9 cellular contexts compared by ENCODE assay signal in genomic region chr3:44992555-44993470, GRCh38. TPM values are rescaled to one million over a fixed set of nuclear protein-coding genes. Genes with fewer than 3 reads are reported as not detected.
DNase-seq lines count a peak whose midpoint lies in the region; ATAC-seq, FAIRE-seq and TF ChIP-seq lines count a peak whose summit lies in the region.
"Had no signal": no experiment of that assay in that cellular context is flagged by ENCODE, and none has a peak within 500 bp of the region (broad histone marks: within the 10 kb centered on the region; RNA-seq: fewer than 3 reads in every experiment).

No MANE protein-coding gene starts in this region.

- H3K9ac ChIP-seq in Karpas-422 (ENCODE audit: low read length) = no peak overlapping the region

- peak overlapping the region in 5 of 10 donors; percentile 32 to 57 (median 41) for H3K27ac Mint-ChIP-seq in naive thymus-derived CD8-positive, alpha-beta T cell

- no peaks in the 10 kb centered on the region for H3K27me3 Mint-ChIP-seq in naive thymus-derived CD8-positive, alpha-beta T cell
- H3K27me3 Mint-ChIP-seq: naive B cell had no signal

- H3K4me2 ChIP-seq in Karpas-422 (ENCODE audit: low read depth, low read length, poor library complexity, severe bottlenecking) = no peak overlapping the region

- no peaks in the 10 kb centered on the region for H3K9me3 ChIP-seq in Karpas-422 (ENCODE audit: low read length)

- H3K36me3 Mint-ChIP-seq in naive thymus-derived CD8-positive, alpha-beta T cell = peaks cover 0 to 73% (median 9%) of the 10 kb centered on the region in 3 donors

- ATAC-seq in naive thymus-derived CD8-positive, alpha-beta T cell = peak; percentile 35 to 57

- peaks cover 68% of the 10 kb centered on the region for H3K36me3 ChIP-seq in Karpas-422 (ENCODE audit: insufficient read depth, low read length)
- peaks cover 15% of the 10 kb centered on the region for H3K36me3 ChIP-seq in bronchial epithelial cell (ENCODE audit: control insufficient read depth, insufficient read depth, low read length)

- peak; percentile 55 for FAIRE-seq in bronchial epithelial cell (lab: Jason Lieb, UNC)

- peaks cover 28 to 77% (median 61%) of the 10 kb centered on the region in 4 donors for H3K4me1 Mint-ChIP-seq in naive thymus-derived CD8-positive, alpha-beta T cell

- no peak overlapping the region for H3K4me3 Mint-ChIP-seq in naive thymus-derived CD8-positive, alpha-beta T cell
- H3K4me3 Mint-ChIP-seq: naive B cell had no signal

- DNase-seq in EH (ENCODE audit: low read depth) (peak; percentile 29), Karpas-422 (peak; percentile 64), bronchial epithelial cell (ENCODE audit: low read depth) (peak; percentile 98), NCI-H2171 (lab: John Stamatoyannopoulos, UW) (no peak), NCI-H146 treated with DMSO at 0.1 percent for 48 hours (lab: John Stamatoyannopoulos, UW; ENCODE audit: unreplicated experiment) (no peak), NCI-H774 (lab: John Stamatoyannopoulos, UW) (no peak), GF-D8 (lab: John Stamatoyannopoulos, UW) (no peak)
- peak in 1 of 10 donors; percentile 13 for DNase-seq in naive thymus-derived CD8-positive, alpha-beta T cell
- DNase-seq: naive B cell had no signal

- peaks cover 15% of the 10 kb centered on the region for H4K20me1 ChIP-seq in Karpas-422 (ENCODE audit: insufficient read depth, low read depth, low read length)

- H3K27me3 ChIP-seq in Karpas-422 (ENCODE audit: low read length) (no peaks in the 10 kb centered on the region), bronchial epithelial cell (ENCODE audit: control insufficient read depth, insufficient read depth, low read length) (no peaks in the 10 kb centered on the region)

- no peak overlapping the region for H2AFZ ChIP-seq in Karpas-422 (ENCODE audit: low read length)

- POLR2A ChIA-PET in naive thymus-derived CD8-positive, alpha-beta T cell (lab: Charles Lee) = interaction anchor here (2.2 kb wide), 1 partner anchor 16 kb away, joined by 5 read pairs; the partner anchor contains the start of genes EXOSC7 and ZDHHC3

- no peaks in the 10 kb centered on the region for H3K9me2 ChIP-seq in Karpas-422 (replicated peaks; ENCODE audit: insufficient read depth, low read length)

- H3K27ac ChIP-seq in Karpas-422 (ENCODE audit: low read length) = no peak overlapping the region

- no peaks in the 10 kb centered on the region for H3K9me3 Mint-ChIP-seq in naive thymus-derived CD8-positive, alpha-beta T cell
- H3K9me3 Mint-ChIP-seq: naive B cell had no signal

- peak; percentile 84 for TF ChIP-seq CTCF in bronchial epithelial cell (IDR thresholded peaks at IDR 0.05; ENCODE audit: insufficient read depth, low read length, severe bottlenecking)

- peaks cover 1% of the 10 kb centered on the region for H3K4me1 ChIP-seq in Karpas-422 (ENCODE audit: low read length)

- H3K4me3 ChIP-seq in Karpas-422 (ENCODE audit: low read length) (no peak overlapping the region), bronchial epithelial cell (ENCODE audit: low read depth, low read length) (no peak overlapping the region)

- peaks cover 92% of the 10 kb centered on the region for H3K79me2 ChIP-seq in Karpas-422 (ENCODE audit: low read length)

RNA-seq across cellular contexts. Expression of gene EXOSC7, which starts 16.8 kb away (rescaled TPM):
- total RNA-seq in Karpas-422 (2014; rRNA removed; shearing (Covaris generic); ENCODE audit: low replicate concordance) = 67.1 and 78.6 TPM in 2 replicates
- 60.0 and 70.3 TPM in 2 replicates for total RNA-seq in bronchial epithelial cell
- total RNA-seq in naive thymus-derived CD8-positive, alpha-beta T cell = 10 to 100 TPM; 46.7 to 55.4 TPM
- polyA plus RNA-seq in naive thymus-derived CD8-positive, alpha-beta T cell = 10 to 100 TPM; 46.0 to 55.5 (median 49.1) TPM

RNA-seq across cellular contexts. Expression of gene ZDHHC3, which starts 16.8 kb away (rescaled TPM):
- 70.9 and 93.4 TPM in 2 replicates for total RNA-seq in Karpas-422 (2014; rRNA removed; shearing (Covaris generic); ENCODE audit: low replicate concordance)
- total RNA-seq in bronchial epithelial cell = 62.1 and 91.1 TPM in 2 replicates
- 10 to 100 TPM; 46.6 to 48.4 TPM for total RNA-seq in naive thymus-derived CD8-positive, alpha-beta T cell
- 10 to 100 TPM; 28.0 to 35.7 (median 33.0) TPM for polyA plus RNA-seq in naive thymus-derived CD8-positive, alpha-beta T cell

RNA-seq across cellular contexts. Expression of gene CLEC3B, which starts 33.3 kb away (rescaled TPM):
- not detected in 2 replicates for total RNA-seq in Karpas-422 (2014; rRNA removed; shearing (Covaris generic); ENCODE audit: low replicate concordance)
- 0.13 TPM in 1 of 2 replicates, not detected in the other for total RNA-seq in bronchial epithelial cell
- 1 to 10 TPM; 1.2 to 1.4 TPM for total RNA-seq in naive thymus-derived CD8-positive, alpha-beta T cell
- not detected for polyA plus RNA-seq in naive thymus-derived CD8-positive, alpha-beta T cell

Comparison
In these comparisons a context has a peak if more than half of its experiments do, and no peak if none do; other contexts are left out.
1. DNase-seq: peak in EH (single experiment), Karpas-422 (single experiment) and bronchial epithelial cell (single experiment); none in NCI-H2171 (single experiment), NCI-H146 treated with DMSO at 0.1 percent for 48 hours (single experiment), NCI-H774 (single experiment) and GF-D8 (single experiment).